In the genomic region with DNA sequence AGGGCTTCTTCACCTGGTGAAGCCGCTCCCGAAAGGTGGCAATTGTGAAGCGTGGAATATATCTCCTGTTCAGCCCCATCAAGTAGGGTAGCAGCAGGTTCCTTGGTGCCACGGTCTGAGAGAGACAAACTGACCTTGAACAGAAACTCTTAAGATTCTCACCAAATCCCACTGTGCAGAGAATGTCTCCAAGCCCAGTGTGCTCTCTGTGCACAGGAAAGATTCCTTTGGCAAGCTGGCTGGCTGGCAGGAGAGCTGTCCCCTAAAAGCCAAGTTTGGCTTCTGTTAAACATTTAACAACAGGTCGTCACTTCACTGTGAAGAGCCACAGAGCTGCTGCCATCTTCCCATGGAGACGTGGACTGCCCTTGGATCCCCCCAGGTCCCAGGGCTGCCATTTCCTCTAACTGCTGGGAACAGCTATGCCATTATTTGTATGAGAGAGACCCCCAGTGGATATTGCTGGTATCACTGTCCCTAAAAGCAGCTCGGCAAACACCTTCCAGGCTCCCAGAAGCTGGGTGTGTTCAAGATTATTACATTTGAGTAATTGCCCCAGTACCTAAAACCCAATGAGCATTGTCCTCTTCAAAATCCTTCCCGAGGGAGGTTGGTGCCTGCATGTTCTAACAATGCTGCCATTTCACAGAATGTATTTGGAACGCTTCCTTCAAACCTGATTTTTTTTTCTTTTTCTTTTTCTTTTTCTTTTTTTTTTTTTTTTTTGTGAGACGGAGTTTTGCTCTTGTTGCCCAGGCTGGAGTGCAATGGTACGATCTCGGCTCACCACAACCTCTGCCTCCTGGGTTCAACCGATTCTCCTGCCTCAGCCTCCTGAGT, we compare ENCODE assay signal across 1 cellular context.
TF ChIP-seq lines count a peak whose summit lies in the region.

No MANE protein-coding gene starts in this region.

TF ChIP-seq in K562, 482 proteins besides CTCF, POLR2A, EP300 and RAD21 (continued from another document and continues in another):
- TF ChIP-seq NFIX (CRISPR knock-in tag; IDR thresholded peaks at IDR 0.05; ENCODE audit: low read depth) (no peak), SIX5 (IDR thresholded peaks at IDR 0.05; ENCODE audit: borderline replicate concordance in 1 of 2, insufficient read depth in 1 of 2, low read depth in 1 of 2, low read length in 2 of 2) (no peak), LARP7 (IDR thresholded peaks at IDR 0.05) (peak; percentile 49; the same call in 1 of the 2 replicates), CBX8 (IDR thresholded peaks at IDR 0.05; ENCODE audit: borderline replicate concordance, extremely low read depth, low read depth, low read length, poor library complexity, severe bottlenecking) (no peak), RB1 (IDR thresholded peaks at IDR 0.05; ENCODE audit: low read depth) (peak; percentile 48; the same call in 1 of the 2 replicates), ZNF134 (CRISPR knock-in tag; conservative IDR thresholded peaks at IDR 0.05) (no peak), FOXA3 (CRISPR knock-in tag; conservative IDR thresholded peaks at IDR 0.05 in 1 of 2, IDR thresholded peaks at IDR 0.05 in 1 of 2) (no peak), FOXK2 (conservative IDR thresholded peaks at IDR 0.05 in 1 of 2, IDR thresholded peaks at IDR 0.05 in 1 of 2; ENCODE audit: low read depth in 2 of 2) (no peak), NONO (IDR thresholded peaks at IDR 0.05; ENCODE audit: low read depth in 2 of 2, low read length in 1 of 2) (no peak), NR4A1 (CRISPR knock-in tag; IDR thresholded peaks at IDR 0.05) (no peak), NR4A1 (tag; IDR thresholded peaks at IDR 0.05) (no peak), ETV1 (tag; conservative IDR thresholded peaks at IDR 0.05; ENCODE audit: low read depth) (no peak; the same call in 1 of the 2 replicates), ZNF79 (CRISPR knock-in tag; IDR thresholded peaks at IDR 0.05; ENCODE audit: low read depth) (no peak), ZNF146 (CRISPR knock-in tag; IDR thresholded peaks at IDR 0.05; ENCODE audit: unreplicated experiment) (no peak), TOE1 (IDR thresholded peaks at IDR 0.05; ENCODE audit: borderline replicate concordance) (0 out of 2 replicates have a peak, but pooled peaks have one; percentile 1), TOE1 (CRISPR knock-in tag; IDR thresholded peaks at IDR 0.05; ENCODE audit: borderline replicate concordance, low read depth) (no peak), ZNF717 (CRISPR knock-in tag; IDR thresholded peaks at IDR 0.05) (no peak), YY1 (IDR thresholded peaks at IDR 0.05; ENCODE audit: borderline replicate concordance in 1 of 3, control insufficient read depth in 1 of 3, extremely low read depth in 1 of 3, insufficient read depth in 3 of 3, insufficient read length in 1 of 3, insufficient replicate concordance in 2 of 3, low read depth in 1 of 3, low read length in 2 of 3) (peak in 2 of 3 experiments; percentile 74 to 92), TBL1XR1 (IDR thresholded peaks at IDR 0.05; ENCODE audit: low read length in 2 of 2) (no peak; a peak in 1 of 4 replicates), ATF7 (IDR thresholded peaks at IDR 0.05) (peak; percentile 51; the same call in 1 of the 2 replicates), FUS (optimal IDR thresholded peaks at IDR 0.05; ENCODE audit: low read depth, low read length) (no peak), SMARCA4 (IDR thresholded peaks at IDR 0.05) (0 out of 2 replicates have a peak, but pooled peaks have one; percentile 38), PURB (CRISPR knock-in tag; IDR thresholded peaks at IDR 0.05; ENCODE audit: low read depth) (no peak), GATAD2B (IDR thresholded peaks at IDR 0.05; ENCODE audit: borderline replicate concordance) (no peak), RAD51 (IDR thresholded peaks at IDR 0.05; ENCODE audit: borderline replicate concordance, low read depth) (peak; percentile 27; the same call in 1 of the 2 replicates), XRCC4 (IDR thresholded peaks at IDR 0.05; ENCODE audit: extremely low read depth, insufficient read depth, insufficient read length) (no peak), SMAD3 (CRISPR knock-in tag; conservative IDR thresholded peaks at IDR 0.05) (no peak), TCFL5 (CRISPR knock-in tag; conservative IDR thresholded peaks at IDR 0.05) (no peak), CEBPG (CRISPR knock-in tag; IDR thresholded peaks at IDR 0.05) (no peak), CEBPG (tag; conservative IDR thresholded peaks at IDR 0.05 in 1 of 2, IDR thresholded peaks at IDR 0.05 in 1 of 2) (no peak), CHAMP1 (IDR thresholded peaks at IDR 0.05) (no peak), E2F3 (CRISPR knock-in tag; IDR thresholded peaks at IDR 0.05) (no peak), ASH1L (IDR thresholded peaks at IDR 0.05; ENCODE audit: borderline replicate concordance, low read depth, partially characterized antibody) (no peak), ZNF124 (CRISPR knock-in tag; IDR thresholded peaks at IDR 0.05) (no peak), PRPF4 (IDR thresholded peaks at IDR 0.05; ENCODE audit: insufficient read depth, low read depth, low read length, poor library complexity, severe bottlenecking) (no peak), EZH2 (IDR thresholded peaks at IDR 0.05; ENCODE audit: borderline replicate concordance, low read depth, low read length) (no peak), CBX3 (IDR thresholded peaks at IDR 0.05; ENCODE audit: borderline replicate concordance in 1 of 2, low read length in 2 of 2) (peak in 1 of 2 experiments; percentile 28; a peak in 1 of 3 replicates), ZNF644 (tag; IDR thresholded peaks at IDR 0.05; ENCODE audit: low read depth) (no peak), ZNF668 (CRISPR knock-in tag; IDR thresholded peaks at IDR 0.05) (no peak), KDM5B (IDR thresholded peaks at IDR 0.05; ENCODE audit: insufficient replicate concordance, low read depth, low read length) (no peak), SMARCE1 (IDR thresholded peaks at IDR 0.05) (no peak), CAMTA2 (CRISPR knock-in tag; conservative IDR thresholded peaks at IDR 0.05) (no peak), CHCHD3 (CRISPR knock-in tag; IDR thresholded peaks at IDR 0.05) (no peak), MECOM (CRISPR knock-in tag; IDR thresholded peaks at IDR 0.05) (no peak), MXD1 (CRISPR knock-in tag; IDR thresholded peaks at IDR 0.05; ENCODE audit: borderline replicate concordance, poor library complexity, severe bottlenecking) (no peak), GTF2E2 (tag; IDR thresholded peaks at IDR 0.05) (no peak), ZNF639 (CRISPR knock-in tag; conservative IDR thresholded peaks at IDR 0.05 in 1 of 2, IDR thresholded peaks at IDR 0.05 in 1 of 2) (0 out of 4 replicates have a peak, but pooled peaks of 1 of the 2 experiments have one; percentile 37), HDAC3 (IDR thresholded peaks at IDR 0.05; ENCODE audit: borderline replicate concordance, partially characterized antibody) (no peak), POLR2AphosphoS2 (IDR thresholded peaks at IDR 0.05; ENCODE audit: low read length) (no peak)
- TF ChIP-seq, protein P1, sequence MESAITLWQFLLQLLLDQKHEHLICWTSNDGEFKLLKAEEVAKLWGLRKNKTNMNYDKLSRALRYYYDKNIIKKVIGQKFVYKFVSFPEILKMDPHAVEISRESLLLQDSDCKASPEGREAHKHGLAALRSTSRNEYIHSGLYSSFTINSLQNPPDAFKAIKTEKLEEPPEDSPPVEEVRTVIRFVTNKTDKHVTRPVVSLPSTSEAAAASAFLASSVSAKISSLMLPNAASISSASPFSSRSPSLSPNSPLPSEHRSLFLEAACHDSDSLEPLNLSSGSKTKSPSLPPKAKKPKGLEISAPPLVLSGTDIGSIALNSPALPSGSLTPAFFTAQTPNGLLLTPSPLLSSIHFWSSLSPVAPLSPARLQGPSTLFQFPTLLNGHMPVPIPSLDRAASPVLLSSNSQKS (CRISPR knock-in tag; IDR thresholded peaks at IDR 0.05): no peak
- TF ChIP-seq, protein P2, sequence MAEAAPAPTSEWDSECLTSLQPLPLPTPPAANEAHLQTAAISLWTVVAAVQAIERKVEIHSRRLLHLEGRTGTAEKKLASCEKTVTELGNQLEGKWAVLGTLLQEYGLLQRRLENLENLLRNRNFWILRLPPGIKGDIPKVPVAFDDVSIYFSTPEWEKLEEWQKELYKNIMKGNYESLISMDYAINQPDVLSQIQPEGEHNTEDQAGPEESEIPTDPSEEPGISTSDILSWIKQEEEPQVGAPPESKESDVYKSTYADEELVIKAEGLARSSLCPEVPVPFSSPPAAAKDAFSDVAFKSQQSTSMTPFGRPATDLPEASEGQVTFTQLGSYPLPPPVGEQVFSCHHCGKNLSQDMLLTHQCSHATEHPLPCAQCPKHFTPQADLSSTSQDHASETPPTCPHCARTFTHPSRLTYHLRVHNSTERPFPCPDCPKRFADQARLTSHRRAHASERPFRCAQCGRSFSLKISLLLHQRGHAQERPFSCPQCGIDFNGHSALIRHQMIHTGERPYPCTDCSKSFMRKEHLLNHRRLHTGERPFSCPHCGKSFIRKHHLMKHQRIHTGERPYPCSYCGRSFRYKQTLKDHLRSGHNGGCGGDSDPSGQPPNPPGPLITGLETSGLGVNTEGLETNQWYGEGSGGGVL (CRISPR knock-in tag; IDR thresholded peaks at IDR 0.05): no peak
- TF ChIP-seq, protein P3, sequence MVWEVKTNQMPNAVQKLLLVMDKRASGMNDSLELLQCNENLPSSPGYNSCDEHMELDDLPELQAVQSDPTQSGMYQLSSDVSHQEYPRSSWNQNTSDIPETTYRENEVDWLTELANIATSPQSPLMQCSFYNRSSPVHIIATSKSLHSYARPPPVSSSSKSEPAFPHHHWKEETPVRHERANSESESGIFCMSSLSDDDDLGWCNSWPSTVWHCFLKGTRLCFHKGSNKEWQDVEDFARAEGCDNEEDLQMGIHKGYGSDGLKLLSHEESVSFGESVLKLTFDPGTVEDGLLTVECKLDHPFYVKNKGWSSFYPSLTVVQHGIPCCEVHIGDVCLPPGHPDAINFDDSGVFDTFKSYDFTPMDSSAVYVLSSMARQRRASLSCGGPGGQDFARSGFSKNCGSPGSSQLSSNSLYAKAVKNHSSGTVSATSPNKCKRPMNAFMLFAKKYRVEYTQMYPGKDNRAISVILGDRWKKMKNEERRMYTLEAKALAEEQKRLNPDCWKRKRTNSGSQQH (CRISPR knock-in tag; IDR thresholded peaks at IDR 0.05): no peak
- TF ChIP-seq, protein P4, sequence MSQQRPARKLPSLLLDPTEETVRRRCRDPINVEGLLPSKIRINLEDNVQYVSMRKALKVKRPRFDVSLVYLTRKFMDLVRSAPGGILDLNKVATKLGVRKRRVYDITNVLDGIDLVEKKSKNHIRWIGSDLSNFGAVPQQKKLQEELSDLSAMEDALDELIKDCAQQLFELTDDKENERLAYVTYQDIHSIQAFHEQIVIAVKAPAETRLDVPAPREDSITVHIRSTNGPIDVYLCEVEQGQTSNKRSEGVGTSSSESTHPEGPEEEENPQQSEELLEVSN (IDR thresholded peaks at IDR 0.05; ENCODE audit: borderline replicate concordance in 1 of 2, extremely low read depth in 1 of 2, insufficient read depth in 1 of 2, insufficient read length in 1 of 2, low read depth in 1 of 2, low read length in 1 of 2, poor library complexity in 1 of 2, severe bottlenecking in 1 of 2): no peak
- TF ChIP-seq, protein P5, sequence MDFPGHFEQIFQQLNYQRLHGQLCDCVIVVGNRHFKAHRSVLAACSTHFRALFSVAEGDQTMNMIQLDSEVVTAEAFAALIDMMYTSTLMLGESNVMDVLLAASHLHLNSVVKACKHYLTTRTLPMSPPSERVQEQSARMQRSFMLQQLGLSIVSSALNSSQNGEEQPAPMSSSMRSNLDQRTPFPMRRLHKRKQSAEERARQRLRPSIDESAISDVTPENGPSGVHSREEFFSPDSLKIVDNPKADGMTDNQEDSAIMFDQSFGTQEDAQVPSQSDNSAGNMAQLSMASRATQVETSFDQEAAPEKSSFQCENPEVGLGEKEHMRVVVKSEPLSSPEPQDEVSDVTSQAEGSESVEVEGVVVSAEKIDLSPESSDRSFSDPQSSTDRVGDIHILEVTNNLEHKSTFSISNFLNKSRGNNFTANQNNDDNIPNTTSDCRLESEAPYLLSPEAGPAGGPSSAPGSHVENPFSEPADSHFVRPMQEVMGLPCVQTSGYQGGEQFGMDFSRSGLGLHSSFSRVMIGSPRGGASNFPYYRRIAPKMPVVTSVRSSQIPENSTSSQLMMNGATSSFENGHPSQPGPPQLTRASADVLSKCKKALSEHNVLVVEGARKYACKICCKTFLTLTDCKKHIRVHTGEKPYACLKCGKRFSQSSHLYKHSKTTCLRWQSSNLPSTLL (IDR thresholded peaks at IDR 0.05): no peak
- TF ChIP-seq, protein P6, sequence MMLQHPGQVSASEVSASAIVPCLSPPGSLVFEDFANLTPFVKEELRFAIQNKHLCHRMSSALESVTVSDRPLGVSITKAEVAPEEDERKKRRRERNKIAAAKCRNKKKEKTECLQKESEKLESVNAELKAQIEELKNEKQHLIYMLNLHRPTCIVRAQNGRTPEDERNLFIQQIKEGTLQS (IDR thresholded peaks at IDR 0.05): no peak
- TF ChIP-seq, protein P6 (CRISPR knock-in tag; conservative IDR thresholded peaks at IDR 0.05): 0 out of 2 replicates have a peak, but pooled peaks have one; percentile 28
